Comparison of ENCODE assay signal across 8 cellular contexts in the genomic region with DNA sequence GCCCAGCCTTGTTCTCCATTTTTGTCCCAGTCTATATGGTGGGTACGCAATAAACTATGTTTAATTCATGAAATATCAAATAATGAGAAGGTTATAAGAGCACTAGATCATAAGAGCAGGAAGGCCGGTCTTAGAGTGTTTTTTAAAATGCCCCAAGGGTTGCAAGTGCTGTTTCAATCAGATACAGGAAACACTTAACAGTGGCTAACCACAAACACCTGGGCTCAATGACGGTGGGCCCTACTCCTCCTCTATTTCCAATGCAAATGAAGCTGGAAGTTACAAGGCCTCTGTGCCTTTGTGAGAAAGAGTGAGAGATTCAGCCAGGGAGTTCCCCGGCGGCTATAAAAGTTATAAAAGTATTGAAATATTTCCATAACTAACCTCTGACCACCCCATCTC. TPM values are rescaled to one million over a fixed set of nuclear protein-coding genes. Genes with fewer than 3 reads are reported as not detected.
DNase-seq lines count a peak whose midpoint lies in the region; ATAC-seq and TF ChIP-seq lines count a peak whose summit lies in the region.

No MANE protein-coding gene starts in this region.

- H3K4me3 ChIP-seq in GM06990 (replicated peaks; ENCODE audit: low read depth, low read length) (no peak overlapping the region; the same call in 1 of the 2 replicates), vagina (no peak overlapping the region)

- peaks cover 10 to 28% (median 20%) of the 10 kb centered on the region in 4 donors for H3K4me1 Mint-ChIP-seq in naive thymus-derived CD8-positive, alpha-beta T cell
- H3K4me1 Mint-ChIP-seq in chondrocyte (ENCODE audit: low read depth), result no peaks in the 10 kb centered on the region

- TF ChIP-seq POLR2A in vagina (IDR thresholded peaks at IDR 0.05), result no peak

- H3K36me3 ChIP-seq in GM06990 (ENCODE audit: control insufficient read depth, insufficient read depth, low read length) (no peaks in the 10 kb centered on the region), vagina (no peaks in the 10 kb centered on the region)

- H3K4me1 ChIP-seq in vagina, result no peaks in the 10 kb centered on the region

- peaks cover 0 to 2% (median 0%) of the 10 kb centered on the region in 3 donors for H3K36me3 Mint-ChIP-seq in naive thymus-derived CD8-positive, alpha-beta T cell
- H3K36me3 Mint-ChIP-seq in chondrocyte (ENCODE audit: low read depth), result no peaks in the 10 kb centered on the region

- TF ChIP-seq CTCF in GM06990 (IDR thresholded peaks at IDR 0.05; ENCODE audit: insufficient read depth, low read length, poor library complexity, severe bottlenecking) (no peak), vagina (IDR thresholded peaks at IDR 0.05) (no peak), chondrocyte (IDR thresholded peaks at IDR 0.05) (no peak)

- POLR2A ChIA-PET in naive thymus-derived CD8-positive, alpha-beta T cell (lab: Charles Lee), result interaction anchor here (0.7 to 2.3 kb wide), 4 partner anchors 19 to 152 kb away, joined by 3 to 7 read pairs (median 4); partner anchors contain the start of gene POLR2D

- H3K27me3 ChIP-seq in GM06990 (replicated peaks; ENCODE audit: control insufficient read depth, insufficient read depth, low read length) (no peaks in the 10 kb centered on the region), vagina (no peaks in the 10 kb centered on the region)

- H3K9me3 Mint-ChIP-seq in naive thymus-derived CD8-positive, alpha-beta T cell, result peaks cover 0 to 21% (median 4%) of the 10 kb centered on the region in 9 donors
- H3K9me3 Mint-ChIP-seq in chondrocyte (ENCODE audit: low read depth), result no peaks in the 10 kb centered on the region

- intact Hi-C loops in vagina (cut with DNase I), result no loop called here

- ATAC-seq in GM21723 (IDR thresholded peaks at IDR 0.05; ENCODE audit: unreplicated experiment), result peak; percentile 99
- peak; percentile 99 for ATAC-seq in naive thymus-derived CD8-positive, alpha-beta T cell

- H3K27ac Mint-ChIP-seq in naive thymus-derived CD8-positive, alpha-beta T cell, result peak overlapping the region; percentile 30 to 95 (median 84)
- H3K27ac Mint-ChIP-seq in chondrocyte (ENCODE audit: unreplicated experiment), result no peak overlapping the region

- DNase-seq in GM06990 (ENCODE audit: extremely low read depth, insufficient read length) (peak; percentile 72), M059J (ENCODE audit: low read depth) (peak; percentile 63), SIG-M5 (lab: John Stamatoyannopoulos, UW) (no peak), vagina (ENCODE audit: extremely low spot score in 2 of 2) (no peak), chondrocyte (ENCODE audit: low spot score) (no peak)
- peak; percentile 39 for DNase-seq in activated CD8-positive, alpha-beta memory T cell treated with anti-CD3 and anti-CD28 coated beads, Interleukin-2, amount 50 U/mL, for 4 hours
- peak in 9 of 10 donors; percentile 30 to 82 (median 59) for DNase-seq in naive thymus-derived CD8-positive, alpha-beta T cell

- no peaks in the 10 kb centered on the region for H3K27me3 Mint-ChIP-seq in naive thymus-derived CD8-positive, alpha-beta T cell
- peaks cover 2% of the 10 kb centered on the region for H3K27me3 Mint-ChIP-seq in chondrocyte (ENCODE audit: low read depth)

- no peaks in the 10 kb centered on the region for H3K9me3 ChIP-seq in vagina

- H3K27ac ChIP-seq in vagina, result no peak overlapping the region

- peak overlapping the region in 7 of 10 donors; percentile 42 to 78 (median 54) for H3K4me3 Mint-ChIP-seq in naive thymus-derived CD8-positive, alpha-beta T cell
- no peak overlapping the region for H3K4me3 Mint-ChIP-seq in chondrocyte (ENCODE audit: unreplicated experiment)

RNA-seq across cellular contexts. Expression of gene WDR33, which starts 18.9 kb away (rescaled TPM):
- 13.6 and 26.4 TPM in 2 replicates for total RNA-seq in M059J (2014; rRNA removed; shearing (Covaris generic))
- total RNA-seq in naive thymus-derived CD8-positive, alpha-beta T cell, result 10 to 100 TPM; 90.2 to 92.5 TPM
- 10 to 100 TPM; 26.4 to 48.1 (median 31.3) TPM for polyA plus RNA-seq in naive thymus-derived CD8-positive, alpha-beta T cell
- total RNA-seq in vagina, result 37.1 TPM
- total RNA-seq in chondrocyte, result 33.3 to 45.6 TPM (median 37.2 TPM) in 3 replicates

RNA-seq across cellular contexts. Expression of gene POLR2D, which starts 28.1 kb away (rescaled TPM):
- total RNA-seq in M059J (2014; rRNA removed; shearing (Covaris generic)), result 18.7 and 22.3 TPM in 2 replicates
- total RNA-seq in naive thymus-derived CD8-positive, alpha-beta T cell, result 10 to 100 TPM; 28.1 to 29.6 TPM
- 10 to 100 TPM; 27.0 to 42.3 (median 34.4) TPM for polyA plus RNA-seq in naive thymus-derived CD8-positive, alpha-beta T cell
- total RNA-seq in vagina (11.8 TPM), chondrocyte (26.2 to 30.1 TPM (median 29.4 TPM) in 3 replicates)

RNA-seq across cellular contexts. Expression of gene AMMECR1L, which starts 55.9 kb away (rescaled TPM):
- 5.9 and 10.5 TPM in 2 replicates for total RNA-seq in M059J (2014; rRNA removed; shearing (Covaris generic))
- total RNA-seq in naive thymus-derived CD8-positive, alpha-beta T cell, result 10 to 100 TPM; 13.5 to 14.0 TPM
- polyA plus RNA-seq in naive thymus-derived CD8-positive, alpha-beta T cell, result 1 to 10 TPM; 2.6 to 7.0 (median 3.2) TPM
- total RNA-seq in vagina, result 15.2 TPM
- 21.5 to 25.4 TPM (median 25.2 TPM) in 3 replicates for total RNA-seq in chondrocyte

Comparison
In these comparisons a context has a peak if more than half of its experiments do, and no peak if none do; other contexts are left out.
1. DNase-seq: peak in GM06990 (single experiment), M059J (single experiment), activated CD8-positive, alpha-beta memory T cell treated with anti-CD3 and anti-CD28 coated beads, Interleukin-2, amount 50 U/mL, for 4 hours (single experiment) and naive thymus-derived CD8-positive, alpha-beta T cell (9 of 10); none in SIG-M5 (single experiment), vagina (0 of 2) and chondrocyte (single experiment).